Comparison of ENCODE assay signal across 37 cellular contexts in the genomic region with DNA sequence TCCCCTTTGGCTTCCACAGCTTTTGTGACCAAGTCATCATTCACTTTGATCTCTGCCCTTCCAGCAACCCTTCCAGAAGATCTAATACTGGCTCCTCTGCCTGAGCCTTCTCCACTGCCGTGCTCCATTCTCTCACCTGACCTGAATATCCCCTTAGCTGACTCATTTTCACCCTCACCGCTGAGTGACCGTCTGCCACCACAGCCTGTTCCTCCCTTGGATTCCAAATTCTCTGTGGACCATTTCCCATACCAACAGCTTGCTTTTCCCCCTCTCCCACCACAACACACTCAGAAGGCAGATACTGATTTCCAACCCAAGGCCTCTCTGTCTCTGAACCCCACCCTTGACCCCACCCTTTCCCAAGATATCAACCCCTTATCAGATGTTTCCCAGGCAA. TPM values are rescaled to one million over a fixed set of nuclear protein-coding genes. Genes with fewer than 3 reads are reported as not detected.
"Had no signal": no experiment of that assay in that cellular context is flagged by ENCODE, and none has a peak within 500 bp of the region (broad histone marks: within the 10 kb centered on the region; RNA-seq: fewer than 3 reads in every experiment).

No MANE protein-coding gene starts in this region.

- DNase-seq: activated effector memory CD4-positive, alpha-beta T cell treated with anti-CD3 and anti-CD28 coated beads, Interleukin-2, amount 50 U/mL, for 16 hours; activated effector memory CD4-positive, alpha-beta T cell treated with Interleukin-2 at 50 U/mL for 16 hours; activated gamma-delta T cell; activated gamma-delta T cell treated with Interleukin-2 at 50 U/mL for 16 hours; activated naive CD4-positive, alpha-beta T cell; activated naive CD4-positive, alpha-beta T cell treated with anti-CD3 and anti-CD28 coated beads for 36 hours; activated naive CD4-positive, alpha-beta T cell treated with anti-CD3 and anti-CD28 coated beads, Interleukin-2, amount 10 ng/mL, durations not matched to agents 7 days and 5 days; activated naive CD4-positive, alpha-beta T cell treated with anti-CD3 and anti-CD28 coated beads, Interleukin-2, amount 50 U/mL, for 16 hours; activated naive CD4-positive, alpha-beta T cell treated with Interleukin-2 at 50 U/mL for 16 hours; activated naive CD8-positive, alpha-beta T cell treated with anti-CD3 and anti-CD28 coated beads for 36 hours; activated naive CD8-positive, alpha-beta T cell treated with anti-CD3 and anti-CD28 coated beads, Interleukin-2, amount 10 ng/mL, durations not matched to agents 7 days and 5 days; activated naive CD8-positive, alpha-beta T cell treated with anti-CD3 and anti-CD28 coated beads, Interleukin-2, amount 50 U/mL, for 24 hours; activated T-cell treated with anti-CD3 and anti-CD28 coated beads for 4 hours; activated T-cell treated with anti-CD3 and anti-CD28 coated beads, Interleukin-2, amount 50 U/mL, for 1 hour; activated T-cell treated with anti-CD3 and anti-CD28 coated beads, Interleukin-2, amount 50 U/mL, for 24 hours; activated T-cell treated with anti-CD3 and anti-CD28 coated beads, Interleukin-2, amount 50 U/mL, for 4 hours; activated T-cell treated with anti-CD3 and anti-CD28 coated beads, Interleukin-2, amount 50 U/mL, for 48 hours; activated T-cell treated with anti-CD3 and anti-CD28 coated beads, Interleukin-2, amount 50 U/mL, for 72 hours; adrenal gland; amniotic stem cell; amygdala; anterior cingulate cortex; aorta; brain microvascular endothelial cell; central memory CD4-positive, alpha-beta T cell; cerebellar nuclear complex had no signal

- H3K9me3 ChIP-seq: adrenal gland, ascending aorta, breast epithelium had no signal

- H3K27ac ChIP-seq: adrenal gland, ascending aorta, brain microvascular endothelial cell, breast epithelium, cardiac muscle cell had no signal

- H3K4me1 ChIP-seq: adrenal gland, ascending aorta, breast epithelium had no signal

- H3K4me3 ChIP-seq: adrenal gland, ascending aorta, breast epithelium, cardiac muscle cell had no signal

- H3K36me3 ChIP-seq: adrenal gland, ascending aorta, brain microvascular endothelial cell, breast epithelium, cardiac muscle cell had no signal

- H3K27me3 ChIP-seq: adrenal gland, ascending aorta, brain microvascular endothelial cell, breast epithelium, cardiac muscle cell had no signal

- ATAC-seq: activated naive CD4-positive, alpha-beta T cell treated with anti-CD3 and anti-CD28 coated beads, Interleukin-2, amount 50 U/mL, for 72 hours; activated naive CD8-positive, alpha-beta T cell treated with anti-CD3 and anti-CD28 coated beads, Interleukin-2, amount 50 U/mL, for 24 hours; activated T-cell treated with anti-CD3 and anti-CD28 coated beads, Interleukin-2, amount 50 U/mL, for 4 hours; activated T-cell treated with anti-CD3 and anti-CD28 coated beads, Interleukin-2, amount 50 U/mL, for 72 hours; activated T-helper 17 cell treated with anti-CD3 and anti-CD28 coated beads, Interleukin-2, amount 50 U/mL, for 72 hours had no signal

RNA-seq across cellular contexts. Expression of gene SPATA31D1, which starts 20.5 kb away (rescaled TPM):
- total RNA-seq: activated naive CD4-positive, alpha-beta T cell treated with anti-CD3 and anti-CD28 coated beads for 36 hours; activated naive CD4-positive, alpha-beta T cell treated with anti-CD3 and anti-CD28 coated beads, Interleukin-2, amount 50 U/mL, for 72 hours; activated naive CD8-positive, alpha-beta T cell treated with anti-CD3 and anti-CD28 coated beads for 36 hours; activated naive CD8-positive, alpha-beta T cell treated with anti-CD3 and anti-CD28 coated beads, Interleukin-2, amount 10 ng/mL, durations not matched to agents 7 days and 5 days; activated T-cell treated with anti-CD3 and anti-CD28 coated beads, Interleukin-2, amount 50 U/mL, for 4 hours; activated T-cell treated with anti-CD3 and anti-CD28 coated beads, Interleukin-2, amount 50 U/mL, for 72 hours; activated T-helper 1 cell treated with anti-CD3 and anti-CD28 coated beads, Interleukin-12 subunit alpha, Interleukin-12 subunit beta, Interleukin-2, Interleukin-4 antibody, amounts not matched to agents 30 ng/mL and 10 ng/mL and 1 ng/mL, durations not matched to agents 14 hours and 24 hours and 36 hours; activated T-helper 17 cell treated with anti-CD3 and anti-CD28 coated beads, Interleukin-2, amount 50 U/mL, for 72 hours; activated T-helper 2 cell treated with anti-CD3 and anti-CD28 coated beads, Interferon-gamma antibody, Interleukin-2, Interleukin-4, amounts not matched to agents 10 μg/mL and 5 μg/mL and 100 μg/mL, durations not matched to agents 14 hours and 24 hours and 36 hours; adrenal gland; aorta; ascending aorta; astrocyte; breast epithelium; bronchial epithelial cell; cardiac muscle cell; cardiac septum; chondrocyte had no signal

RNA-seq across cellular contexts. Expression of gene SPATA31D3, which starts 24.7 kb away (rescaled TPM):
- total RNA-seq: activated naive CD4-positive, alpha-beta T cell treated with anti-CD3 and anti-CD28 coated beads for 36 hours; activated naive CD4-positive, alpha-beta T cell treated with anti-CD3 and anti-CD28 coated beads, Interleukin-2, amount 50 U/mL, for 72 hours; activated naive CD8-positive, alpha-beta T cell treated with anti-CD3 and anti-CD28 coated beads for 36 hours; activated naive CD8-positive, alpha-beta T cell treated with anti-CD3 and anti-CD28 coated beads, Interleukin-2, amount 10 ng/mL, durations not matched to agents 7 days and 5 days; activated T-cell treated with anti-CD3 and anti-CD28 coated beads, Interleukin-2, amount 50 U/mL, for 4 hours; activated T-cell treated with anti-CD3 and anti-CD28 coated beads, Interleukin-2, amount 50 U/mL, for 72 hours; activated T-helper 1 cell treated with anti-CD3 and anti-CD28 coated beads, Interleukin-12 subunit alpha, Interleukin-12 subunit beta, Interleukin-2, Interleukin-4 antibody, amounts not matched to agents 30 ng/mL and 10 ng/mL and 1 ng/mL, durations not matched to agents 14 hours and 24 hours and 36 hours; activated T-helper 17 cell treated with anti-CD3 and anti-CD28 coated beads, Interleukin-2, amount 50 U/mL, for 72 hours; activated T-helper 2 cell treated with anti-CD3 and anti-CD28 coated beads, Interferon-gamma antibody, Interleukin-2, Interleukin-4, amounts not matched to agents 10 μg/mL and 5 μg/mL and 100 μg/mL, durations not matched to agents 14 hours and 24 hours and 36 hours; adrenal gland; aorta; ascending aorta; astrocyte; breast epithelium; bronchial epithelial cell; cardiac muscle cell; cardiac septum; chondrocyte had no signal

RNA-seq across cellular contexts. Expression of gene SPATA31D4, which starts 39.8 kb away (rescaled TPM):
- total RNA-seq: activated naive CD4-positive, alpha-beta T cell treated with anti-CD3 and anti-CD28 coated beads for 36 hours; activated naive CD4-positive, alpha-beta T cell treated with anti-CD3 and anti-CD28 coated beads, Interleukin-2, amount 50 U/mL, for 72 hours; activated naive CD8-positive, alpha-beta T cell treated with anti-CD3 and anti-CD28 coated beads for 36 hours; activated naive CD8-positive, alpha-beta T cell treated with anti-CD3 and anti-CD28 coated beads, Interleukin-2, amount 10 ng/mL, durations not matched to agents 7 days and 5 days; activated T-cell treated with anti-CD3 and anti-CD28 coated beads, Interleukin-2, amount 50 U/mL, for 4 hours; activated T-cell treated with anti-CD3 and anti-CD28 coated beads, Interleukin-2, amount 50 U/mL, for 72 hours; activated T-helper 1 cell treated with anti-CD3 and anti-CD28 coated beads, Interleukin-12 subunit alpha, Interleukin-12 subunit beta, Interleukin-2, Interleukin-4 antibody, amounts not matched to agents 30 ng/mL and 10 ng/mL and 1 ng/mL, durations not matched to agents 14 hours and 24 hours and 36 hours; activated T-helper 17 cell treated with anti-CD3 and anti-CD28 coated beads, Interleukin-2, amount 50 U/mL, for 72 hours; activated T-helper 2 cell treated with anti-CD3 and anti-CD28 coated beads, Interferon-gamma antibody, Interleukin-2, Interleukin-4, amounts not matched to agents 10 μg/mL and 5 μg/mL and 100 μg/mL, durations not matched to agents 14 hours and 24 hours and 36 hours; adrenal gland; aorta; ascending aorta; astrocyte; breast epithelium; bronchial epithelial cell; cardiac muscle cell; cardiac septum; chondrocyte had no signal
